19 cellular contexts compared by ENCODE assay signal in genomic region chr22:46635756-46636155, GRCh38. TPM values are rescaled to one million over a fixed set of nuclear protein-coding genes. Genes with fewer than 3 reads are reported as not detected.
A peak's percentile ranks its signal among the peaks of the same experiment; 100 is the strongest.
DNase-seq lines count a peak whose midpoint lies in the region; ATAC-seq and TF ChIP-seq lines count a peak whose summit lies in the region.
"Had no signal": no experiment of that assay in that cellular context is flagged by ENCODE, and none has a peak within 500 bp of the region (broad histone marks: within the 10 kb centered on the region; RNA-seq: fewer than 3 reads in every experiment).

No MANE protein-coding gene starts in this region.

- no peak overlapping the region for H2BK15ac ChIP-seq in mesendoderm (replicated peaks; ENCODE audit: low read depth)

- no peak overlapping the region for H3K9ac ChIP-seq in mesendoderm (ENCODE audit: low read length)

- CTCF ChIA-PET in A673 (lab: Charles Lee): no interaction called here

- H3K27ac ChIP-seq in A673 (ENCODE audit: low read depth, low read length, poor library complexity, severe bottlenecking) (no peak overlapping the region), mesendoderm (ENCODE audit: low read depth, low read length) (no peak overlapping the region)
- H3K27ac ChIP-seq: HL-60, stomach had no signal

- 0 out of 2 replicates have a peak, but pooled peaks have one; percentile 13 for TF ChIP-seq CTCF in A673 (conservative IDR thresholded peaks at IDR 0.05; ENCODE audit: low read depth, low read length)
- TF ChIP-seq CTCF in GM12872 (IDR thresholded peaks at IDR 0.05; ENCODE audit: insufficient read depth, low read depth, low read length): 0 out of 3 replicates have a peak, but pooled peaks have one; percentile 10
- peak; percentile 43 for TF ChIP-seq CTCF in chondrocyte (IDR thresholded peaks at IDR 0.05)

- H3K4me3 Mint-ChIP-seq in chondrocyte (ENCODE audit: unreplicated experiment) (no peak overlapping the region), immature natural killer cell (no peak overlapping the region)
- H3K4me3 Mint-ChIP-seq: activated CD4-positive, alpha-beta T cell treated with anti-CD3 and anti-CD28 coated beads, Interleukin-2, amount 10 ng/mL, durations not matched to agents 24 days and 14 days; activated T-cell treated with anti-CD3 and anti-CD28 coated beads, Interleukin-2, amount 50 U/mL, for 72 hours; T-helper 1 cell treated with Interleukin-12 subunit alpha and Interleukin-12 subunit beta and Interleukin-4 antibody, amounts not matched to agents 30 μg/mL and 1 μg/mL, for 36 hours had no signal

- no peaks in the 10 kb centered on the region for H3K36me3 ChIP-seq in A673 (ENCODE audit: insufficient read depth, low read length, poor library complexity, severe bottlenecking)
- no peaks in the 10 kb centered on the region for H3K36me3 ChIP-seq in mesendoderm (ENCODE audit: control insufficient read depth, insufficient read depth, low read length)

- no peak overlapping the region for H4K8ac ChIP-seq in mesendoderm (ENCODE audit: low read depth, low read length)

- no peaks in the 10 kb centered on the region for H3K9me3 ChIP-seq in A673 (ENCODE audit: low read depth, low read length, poor library complexity, severe bottlenecking)
- H3K9me3 ChIP-seq: stomach had no signal

- H3K27me3 Mint-ChIP-seq in chondrocyte (ENCODE audit: low read depth): no peaks in the 10 kb centered on the region
- H3K27me3 Mint-ChIP-seq in immature natural killer cell (ENCODE audit: low read depth in 3 of 3): peaks cover 0 to 7% (median 4%) of the 10 kb centered on the region in 3 donors
- H3K27me3 Mint-ChIP-seq: activated CD4-positive, alpha-beta T cell treated with anti-CD3 and anti-CD28 coated beads, Interleukin-2, amount 10 ng/mL, durations not matched to agents 24 days and 14 days had no signal

- WGBS in mesendoderm (ENCODE audit: extremely low coverage, insufficient coverage, low lambda C conversion rate): no CpG with 5 or more reads among the region's 11 CpGs

- H3K4ac ChIP-seq in mesendoderm (ENCODE audit: low read depth, low read length): peak overlapping the region; percentile 65

- peaks cover under 1% of the 10 kb centered on the region for H3K4me1 ChIP-seq in A673 (ENCODE audit: insufficient read depth, low read length, poor library complexity, severe bottlenecking)
- peaks cover 3% of the 10 kb centered on the region for H3K4me1 ChIP-seq in mesendoderm (ENCODE audit: control insufficient read depth, low read depth, low read length)

- POLR2A ChIA-PET in A673 (lab: Charles Lee; ENCODE audit: low non-redundant PET): no interaction called here

- H4K5ac ChIP-seq in mesendoderm (ENCODE audit: low read length): no peak overlapping the region

- no peaks in the 10 kb centered on the region for H3K79me2 ChIP-seq in mesendoderm (ENCODE audit: control insufficient read depth, insufficient read depth, low read length)

- no peaks in the 10 kb centered on the region for H3K79me1 ChIP-seq in mesendoderm (ENCODE audit: low read length)

- no peak overlapping the region for H3K23ac ChIP-seq in mesendoderm (ENCODE audit: low read length)

- no peak overlapping the region for H3K4me2 ChIP-seq in mesendoderm (ENCODE audit: low read length)

- H3K4me3 ChIP-seq in A673 (ENCODE audit: low read depth, low read length, poor library complexity, severe bottlenecking) (no peak overlapping the region), mesendoderm (ENCODE audit: low read length) (no peak overlapping the region)
- H3K4me3 ChIP-seq: lung, stomach had no signal

- no peaks in the 10 kb centered on the region for H3K27me3 ChIP-seq in A673 (replicated peaks; ENCODE audit: insufficient read depth, low read depth, low read length, poor library complexity)
- H3K27me3 ChIP-seq in mesendoderm (ENCODE audit: insufficient read depth, low read length, poor library complexity): no peaks in the 10 kb centered on the region
- H3K27me3 ChIP-seq: stomach had no signal

- H3K9me3 Mint-ChIP-seq in chondrocyte (ENCODE audit: low read depth) (no peaks in the 10 kb centered on the region), immature natural killer cell (no peaks in the 10 kb centered on the region)
- H3K9me3 Mint-ChIP-seq: activated CD4-positive, alpha-beta T cell treated with anti-CD3 and anti-CD28 coated beads, Interleukin-2, amount 10 ng/mL, durations not matched to agents 24 days and 14 days; activated T-cell treated with anti-CD3 and anti-CD28 coated beads, Interleukin-2, amount 50 U/mL, for 72 hours; T-helper 1 cell treated with Interleukin-12 subunit alpha and Interleukin-12 subunit beta and Interleukin-4 antibody, amounts not matched to agents 30 μg/mL and 1 μg/mL, for 36 hours had no signal

- no peaks in the 10 kb centered on the region for H3K36me3 Mint-ChIP-seq in chondrocyte (ENCODE audit: low read depth)
- peaks cover 0 to 3% (median 3%) of the 10 kb centered on the region in 3 donors for H3K36me3 Mint-ChIP-seq in immature natural killer cell

- H3K56ac ChIP-seq in mesendoderm (ENCODE audit: low read length): no peak overlapping the region

- no peak overlapping the region for H2BK120ac ChIP-seq in mesendoderm (ENCODE audit: low read depth, low read length)

- no peak overlapping the region for H2BK5ac ChIP-seq in mesendoderm (ENCODE audit: low read length)

- H3K4me1 Mint-ChIP-seq in chondrocyte (ENCODE audit: low read depth): peaks cover 7% of the 10 kb centered on the region
- peaks cover 7 to 10% of the 10 kb centered on the region in 2 donors for H3K4me1 Mint-ChIP-seq in immature natural killer cell

- BruUV-seq in A673 (replicated peaks; lab: Mats Ljungman, UMichigan): no TSS peak

- H3K18ac ChIP-seq in mesendoderm (ENCODE audit: low read length): peak overlapping the region; percentile 54

- intact Hi-C loops in A673 (cut with micrococcal nuclease; ENCODE audit: unreplicated experiment): no loop called here

- DNase-seq in A673 (ENCODE audit: low spot score): no peak
- DNase-seq in chondrocyte (ENCODE audit: low spot score): no peak
- DNase-seq in mesendoderm: peak; percentile 58
- DNase-seq in GF-D8 (lab: John Stamatoyannopoulos, UW): no peak
- DNase-seq in immature natural killer cell: no peak
- no peak for DNase-seq in NCI-H187 (lab: John Stamatoyannopoulos, UW)
- DNase-seq: activated CD4-positive, alpha-beta T cell treated with anti-CD3 and anti-CD28 coated beads, Interleukin-2, amount 10 ng/mL, durations not matched to agents 24 days and 14 days; activated T-cell treated with anti-CD3 and anti-CD28 coated beads, Interleukin-2, amount 50 U/mL, for 72 hours; DMS153; head of caudate nucleus; NCI-H1930; NCI-H524; occipital lobe; stomach had no signal

- ATAC-seq in GM18858 (IDR thresholded peaks at IDR 0.05; ENCODE audit: unreplicated experiment): no peak
- ATAC-seq: activated T-cell treated with anti-CD3 and anti-CD28 coated beads, Interleukin-2, amount 50 U/mL, for 72 hours had no signal

- H3K27ac Mint-ChIP-seq in chondrocyte (ENCODE audit: unreplicated experiment) (no peak overlapping the region), immature natural killer cell (no peak overlapping the region)
- H3K27ac Mint-ChIP-seq: activated CD4-positive, alpha-beta T cell treated with anti-CD3 and anti-CD28 coated beads, Interleukin-2, amount 10 ng/mL, durations not matched to agents 24 days and 14 days; activated T-cell treated with anti-CD3 and anti-CD28 coated beads, Interleukin-2, amount 50 U/mL, for 72 hours; T-helper 1 cell treated with Interleukin-12 subunit alpha and Interleukin-12 subunit beta and Interleukin-4 antibody, amounts not matched to agents 30 μg/mL and 1 μg/mL, for 36 hours had no signal

- no peak overlapping the region for H2AK5ac ChIP-seq in mesendoderm (ENCODE audit: low read length)

RNA-seq across cellular contexts. Expression of gene GRAMD4, which starts 15.6 kb away (rescaled TPM):
- total RNA-seq in A673 (2021) (18.4 and 21.3 TPM in 2 replicates), chondrocyte (23.8 to 44.8 TPM (median 31.7 TPM) in 3 replicates)
- 5.7 TPM for polyA plus RNA-seq in mesendoderm (2013, experiment 1 of 2)
- 6.5 TPM for polyA plus RNA-seq in mesendoderm (2013, experiment 2 of 2)
- polyA plus RNA-seq in immature natural killer cell: 10 to 100 TPM in 1 of 3 donors, 1 to 10 TPM in 2; 3.5 to 23.0 (median 4.1) TPM
